40 cellular contexts compared by ENCODE assay signal in the genomic region with DNA sequence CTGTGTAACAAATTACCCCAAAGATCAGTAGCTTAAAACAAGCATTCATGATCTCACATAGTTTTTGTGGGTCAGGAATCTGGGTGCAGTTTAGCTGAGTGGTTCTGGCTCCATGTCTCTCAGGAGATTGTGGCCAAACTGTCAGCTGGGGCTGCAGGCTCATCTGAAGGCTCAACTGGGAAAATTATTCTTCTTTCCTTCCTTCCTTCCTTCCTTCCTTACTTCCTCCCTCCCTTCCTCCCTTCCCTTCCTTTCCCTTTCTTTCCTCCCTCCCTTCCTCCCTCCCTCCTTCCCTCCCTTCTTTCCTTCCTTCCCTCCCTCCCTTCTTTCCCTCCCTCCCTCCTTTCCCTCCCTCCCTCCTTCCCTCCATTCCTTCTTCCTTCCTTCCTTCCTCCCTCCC. TPM values are rescaled to one million over a fixed set of nuclear protein-coding genes. Genes with fewer than 3 reads are reported as not detected.
"Had no signal": no experiment of that assay in that cellular context is flagged by ENCODE, and none has a peak within 500 bp of the region (broad histone marks: within the 10 kb centered on the region; RNA-seq: fewer than 3 reads in every experiment).

No MANE protein-coding gene starts in this region.

- H3K27me3 Mint-ChIP-seq: activated CD4-positive, alpha-beta memory T cell treated with anti-CD3 and anti-CD28 coated beads for 36 hours; activated CD8-positive, alpha-beta T cell treated with anti-CD3 and anti-CD28 coated beads for 36 hours; activated naive CD8-positive, alpha-beta T cell treated with anti-CD3 and anti-CD28 coated beads for 36 hours had no signal

- FAIRE-seq: astrocyte, TTC549 had no signal

- H3K27me3 ChIP-seq: adrenal gland, body of pancreas, brain microvascular endothelial cell, breast epithelium, cardiac muscle cell had no signal

- H3K4me1 Mint-ChIP-seq: activated B cell treated with CpG ODN at 0.5 μM for 24 hours; activated CD4-positive, alpha-beta T cell treated with anti-CD3 and anti-CD28 coated beads, Interleukin-2, amount 10 ng/mL, durations not matched to agents 24 days and 14 days; activated naive CD8-positive, alpha-beta T cell treated with anti-CD3 and anti-CD28 coated beads for 36 hours; activated T-helper 17 cell treated with anti-CD3 and anti-CD28 coated beads, Interleukin-2, amount 50 U/mL, for 72 hours; central memory CD8-positive, alpha-beta T cell had no signal

- H3K36me3 ChIP-seq: adrenal gland, brain microvascular endothelial cell, breast epithelium, cardiac muscle cell had no signal

- H3K4me3 Mint-ChIP-seq: activated B cell treated with CpG ODN at 0.5 μM for 24 hours; activated CD4-positive, alpha-beta memory T cell treated with anti-CD3 and anti-CD28 coated beads for 36 hours; activated CD4-positive, alpha-beta T cell treated with anti-CD3 and anti-CD28 coated beads, Interleukin-2, amount 10 ng/mL, durations not matched to agents 24 days and 14 days; activated CD8-positive, alpha-beta T cell treated with anti-CD3 and anti-CD28 coated beads for 36 hours; activated naive CD4-positive, alpha-beta T cell treated with anti-CD3 and anti-CD28 coated beads for 36 hours; activated naive CD8-positive, alpha-beta T cell treated with anti-CD3 and anti-CD28 coated beads for 36 hours; activated T-cell treated with anti-CD3 and anti-CD28 coated beads, Interleukin-2, amount 50 U/mL, for 4 hours; activated T-cell treated with anti-CD3 and anti-CD28 coated beads, Interleukin-2, amount 50 U/mL, for 72 hours; activated T-helper 1 cell treated with anti-CD3 and anti-CD28 coated beads, Interleukin-12 subunit alpha, Interleukin-12 subunit beta, Interleukin-2, Interleukin-4 antibody, amounts not matched to agents 30 ng/mL and 10 ng/mL and 1 ng/mL, durations not matched to agents 14 hours and 24 hours and 36 hours; activated T-helper 17 cell treated with anti-CD3 and anti-CD28 coated beads, Interleukin-2, amount 50 U/mL, for 72 hours; central memory CD8-positive, alpha-beta T cell; T-helper 1 cell treated with Interleukin-12 subunit alpha and Interleukin-12 subunit beta and Interleukin-4 antibody, amounts not matched to agents 30 μg/mL and 1 μg/mL, for 36 hours; T-helper 2 cell treated with Interferon-gamma antibody and Interleukin-4, amounts not matched to agents 5 μg/mL and 100 μg/mL, for 36 hours had no signal

- H3K27ac Mint-ChIP-seq: activated B cell treated with CpG ODN at 0.5 μM for 24 hours; activated CD4-positive, alpha-beta memory T cell treated with anti-CD3 and anti-CD28 coated beads for 36 hours; activated CD8-positive, alpha-beta T cell treated with anti-CD3 and anti-CD28 coated beads for 36 hours; activated naive CD4-positive, alpha-beta T cell treated with anti-CD3 and anti-CD28 coated beads for 36 hours; activated naive CD4-positive, alpha-beta T cell treated with anti-CD3 and anti-CD28 coated beads, Interleukin-2, amount 50 U/mL, for 72 hours; activated naive CD8-positive, alpha-beta T cell treated with anti-CD3 and anti-CD28 coated beads for 36 hours; activated T-cell treated with anti-CD3 and anti-CD28 coated beads, Interleukin-2, amount 50 U/mL, for 72 hours; activated T-helper 1 cell treated with anti-CD3 and anti-CD28 coated beads, Interleukin-12 subunit alpha, Interleukin-12 subunit beta, Interleukin-2, Interleukin-4 antibody, amounts not matched to agents 30 ng/mL and 10 ng/mL and 1 ng/mL, durations not matched to agents 14 hours and 24 hours and 36 hours; activated T-helper 17 cell treated with anti-CD3 and anti-CD28 coated beads, Interleukin-2, amount 50 U/mL, for 72 hours; T-helper 1 cell treated with Interleukin-12 subunit alpha and Interleukin-12 subunit beta and Interleukin-4 antibody, amounts not matched to agents 30 μg/mL and 1 μg/mL, for 36 hours; T-helper 2 cell treated with Interferon-gamma antibody and Interleukin-4, amounts not matched to agents 5 μg/mL and 100 μg/mL, for 36 hours had no signal

- H3K9me3 Mint-ChIP-seq: activated T-helper 17 cell treated with anti-CD3 and anti-CD28 coated beads, Interleukin-2, amount 50 U/mL, for 72 hours had no signal

- H3K4me1 ChIP-seq: adrenal gland, body of pancreas, breast epithelium had no signal

- ATAC-seq: activated CD8-positive, alpha-beta T cell treated with anti-CD3 and anti-CD28 coated beads for 36 hours; activated naive CD4-positive, alpha-beta T cell treated with anti-CD3 and anti-CD28 coated beads, Interleukin-2, amount 50 U/mL, for 72 hours; activated T-cell treated with anti-CD3 and anti-CD28 coated beads, Interleukin-2, amount 50 U/mL, for 4 hours; activated T-cell treated with anti-CD3 and anti-CD28 coated beads, Interleukin-2, amount 50 U/mL, for 72 hours; activated T-helper 17 cell treated with anti-CD3 and anti-CD28 coated beads, Interleukin-2, amount 50 U/mL, for 72 hours; body of pancreas had no signal

- H3K9me3 ChIP-seq: adrenal gland, body of pancreas, breast epithelium had no signal

- DNase-seq: activated B cell treated with CpG ODN at 0.5 μM for 24 hours; activated CD4-positive, alpha-beta memory T cell treated with anti-CD3 and anti-CD28 coated beads for 36 hours; activated CD4-positive, alpha-beta T cell treated with anti-CD3 and anti-CD28 coated beads for 4 hours; activated CD4-positive, alpha-beta T cell treated with anti-CD3 and anti-CD28 coated beads, Interleukin-2, amount 10 ng/mL, durations not matched to agents 24 days and 14 days; activated CD4-positive, alpha-beta T cell treated with anti-CD3 and anti-CD28 coated beads, Interleukin-2, amount 50 U/mL, for 1 hour; activated CD4-positive, alpha-beta T cell treated with anti-CD3 and anti-CD28 coated beads, Interleukin-2, amount 50 U/mL, for 4 hours; activated CD4-positive, CD25-positive, alpha-beta regulatory T cell treated with anti-CD3 and anti-CD28 coated beads, Interleukin-2, amount 50 U/mL, for 72 hours; activated CD8-positive, alpha-beta memory T cell treated with anti-CD3 and anti-CD28 coated beads, Interleukin-2, amount 50 U/mL, for 4 hours; activated CD8-positive, alpha-beta T cell treated with anti-CD3 and anti-CD28 coated beads for 36 hours; activated effector memory CD4-positive, alpha-beta T cell treated with anti-CD3 and anti-CD28 coated beads, Interleukin-2, amount 50 U/mL, for 16 hours; activated gamma-delta T cell treated with Interleukin-2 at 50 U/mL for 16 hours; activated naive CD4-positive, alpha-beta T cell; activated naive CD4-positive, alpha-beta T cell treated with anti-CD3 and anti-CD28 coated beads for 36 hours; activated naive CD4-positive, alpha-beta T cell treated with anti-CD3 and anti-CD28 coated beads, Interleukin-2, amount 50 U/mL, for 16 hours; activated naive CD8-positive, alpha-beta T cell treated with anti-CD3 and anti-CD28 coated beads for 36 hours; activated T-cell treated with anti-CD3 and anti-CD28 coated beads for 4 hours; activated T-cell treated with anti-CD3 and anti-CD28 coated beads, Interleukin-2, amount 50 U/mL, for 1 hour; activated T-cell treated with anti-CD3 and anti-CD28 coated beads, Interleukin-2, amount 50 U/mL, for 4 hours; activated T-cell treated with anti-CD3 and anti-CD28 coated beads, Interleukin-2, amount 50 U/mL, for 72 hours; adrenal gland; amniotic stem cell; aorta; body of pancreas; brain microvascular endothelial cell; caudate nucleus; cerebellar nuclear complex; T-helper 2 cell; T-helper 9 cell had no signal

- H3K27ac ChIP-seq: adrenal gland, body of pancreas, brain microvascular endothelial cell, breast epithelium, cardiac muscle cell, VCaP had no signal

- H3K36me3 Mint-ChIP-seq: activated CD4-positive, alpha-beta memory T cell treated with anti-CD3 and anti-CD28 coated beads for 36 hours had no signal

- H3K4me3 ChIP-seq: adrenal gland, body of pancreas, breast epithelium, cardiac muscle cell had no signal

RNA-seq across cellular contexts. Expression of a gene that starts 16.4 kb away (rescaled TPM):
- total RNA-seq: activated B cell treated with CpG ODN at 0.5 μM for 24 hours; activated CD4-positive, alpha-beta memory T cell treated with anti-CD3 and anti-CD28 coated beads for 36 hours; activated CD4-positive, alpha-beta T cell treated with anti-CD3 and anti-CD28 coated beads, Interleukin-2, amount 10 ng/mL, durations not matched to agents 24 days and 14 days; activated CD8-positive, alpha-beta memory T cell treated with anti-CD3 and anti-CD28 coated beads for 36 hours; activated CD8-positive, alpha-beta T cell treated with anti-CD3 and anti-CD28 coated beads for 36 hours; activated naive CD4-positive, alpha-beta T cell treated with anti-CD3 and anti-CD28 coated beads for 36 hours; activated naive CD8-positive, alpha-beta T cell treated with anti-CD3 and anti-CD28 coated beads for 36 hours; activated T-cell treated with anti-CD3 and anti-CD28 coated beads, Interleukin-2, amount 50 U/mL, for 4 hours; activated T-cell treated with anti-CD3 and anti-CD28 coated beads, Interleukin-2, amount 50 U/mL, for 72 hours; activated T-helper 1 cell treated with anti-CD3 and anti-CD28 coated beads, Interleukin-12 subunit alpha, Interleukin-12 subunit beta, Interleukin-2, Interleukin-4 antibody, amounts not matched to agents 30 ng/mL and 10 ng/mL and 1 ng/mL, durations not matched to agents 14 hours and 24 hours and 36 hours; activated T-helper 17 cell treated with anti-CD3 and anti-CD28 coated beads, Interleukin-2, amount 50 U/mL, for 72 hours; adrenal gland; aorta; astrocyte; body of pancreas; cardiac muscle cell had no signal
- polyA plus RNA-seq: adrenal gland, cardiac muscle cell had no signal
